25 cellular contexts compared by ENCODE assay signal in genomic region chr14:64407329-64407728, GRCh38. TPM values are rescaled to one million over a fixed set of nuclear protein-coding genes. Genes with fewer than 3 reads are reported as not detected.
DNase-seq lines count a peak whose midpoint lies in the region; ATAC-seq and TF ChIP-seq lines count a peak whose summit lies in the region.
"Had no signal": no experiment of that assay in that cellular context is flagged by ENCODE, and none has a peak within 500 bp of the region (broad histone marks: within the 10 kb centered on the region; RNA-seq: fewer than 3 reads in every experiment).

No MANE protein-coding gene starts in this region.

- H3K4me1 ChIP-seq in PC-3 (ENCODE audit: insufficient read depth, low read length), result no peaks in the 10 kb centered on the region
- H3K4me1 ChIP-seq: psoas muscle, sigmoid colon had no signal

- ATAC-seq in GM18867 (IDR thresholded peaks at IDR 0.05; ENCODE audit: unreplicated experiment), result peak; percentile 40
- peak; percentile 53 for ATAC-seq in GM19463 (IDR thresholded peaks at IDR 0.05; ENCODE audit: unreplicated experiment)
- ATAC-seq in HG03095 (IDR thresholded peaks at IDR 0.05; ENCODE audit: unreplicated experiment), result peak; percentile 40
- no peak for ATAC-seq in PC-3
- ATAC-seq: naive thymus-derived CD4-positive, alpha-beta T cell; psoas muscle; T-helper 17 cell had no signal

- no peaks in the 10 kb centered on the region for H3K9me2 ChIP-seq in PC-3 (replicated peaks; ENCODE audit: low read length)
- H3K9me2 ChIP-seq: SK-N-SH had no signal

- DNase-seq in epithelial cell of esophagus (ENCODE audit: low read depth) (peak; percentile 16), PC-3 (no peak), COR-L47 (lab: John Stamatoyannopoulos, UW) (no peak)
- DNase-seq in activated CD4-positive, CD25-positive, alpha-beta regulatory T cell (lab: John Stamatoyannopoulos, UW), result no peak
- DNase-seq: activated CD4-positive, alpha-beta T cell treated with anti-CD3 and anti-CD28 coated beads for 48 hours; activated CD8-positive, alpha-beta memory T cell treated with anti-CD3 and anti-CD28 coated beads for 24 hours; activated naive CD4-positive, alpha-beta T cell treated with Interleukin-2 at 50 U/mL for 16 hours; activated T-cell treated with anti-CD3 and anti-CD28 coated beads, Interleukin-2, amount 50 U/mL, for 24 hours; glutamatergic neuron; HCEC 1CT; IMR-90; kidney; midbrain; naive thymus-derived CD4-positive, alpha-beta T cell; NCI-H446 treated with DMSO at 0.1 percent for 48 hours; occipital lobe; psoas muscle; sigmoid colon; SK-N-SH; stimulated activated CD4-positive, alpha-beta T cell treated with anti-CD3 and anti-CD28 coated beads, Interleukin-4, amount 100 ng/mL, for 4 hours; stimulated activated naive B cell treated with anti-CD40 and anti-IgM and Interleukin-4, amounts not matched to agents 10 μg/mL and 1 μg/mL and 100 μg/mL, for 72 hours; T-helper 17 cell had no signal

- no peaks in the 10 kb centered on the region for H3K9me3 ChIP-seq in PC-3 (ENCODE audit: low read length)
- H3K9me3 ChIP-seq: psoas muscle, sigmoid colon, SK-N-SH had no signal

- H3K36me3 ChIP-seq in PC-3 (ENCODE audit: low read depth, low read length), result peaks cover 41% of the 10 kb centered on the region

- no peaks in the 10 kb centered on the region for H3F3A ChIP-seq in PC-3 (ENCODE audit: low read length, unreplicated experiment)

- no peak overlapping the region for H2AFZ ChIP-seq in PC-3 (ENCODE audit: low read length)

- intact Hi-C loops in PC-3 (cut with micrococcal nuclease), result no loop called here

- peaks cover 44% of the 10 kb centered on the region for H3K79me2 ChIP-seq in PC-3 (ENCODE audit: low read length)

- no peak overlapping the region for H3K27ac ChIP-seq in PC-3 (ENCODE audit: low read length)
- H3K27ac ChIP-seq: psoas muscle, sigmoid colon had no signal

- no peaks in the 10 kb centered on the region for H3K27me3 ChIP-seq in PC-3 (ENCODE audit: low read length)
- H3K27me3 ChIP-seq: sigmoid colon had no signal

- CTCF ChIA-PET in PC-3 (lab: Charles Lee), result no interaction called here

- POLR2A ChIA-PET in PC-3 (lab: Charles Lee; ENCODE audit: unreplicated experiment), result no interaction called here

- TF ChIP-seq CTCF in epithelial cell of esophagus (IDR thresholded peaks at IDR 0.05; ENCODE audit: insufficient read depth, low read depth, low read length, missing control alignments) (no peak), PC-3 (conservative IDR thresholded peaks at IDR 0.05; ENCODE audit: low read depth, low read length) (no peak)

- no peaks in the 10 kb centered on the region for H4K20me1 ChIP-seq in PC-3 (ENCODE audit: low read length)

- no peak overlapping the region for H3K4me2 ChIP-seq in PC-3 (ENCODE audit: low read length)
- H3K4me2 ChIP-seq: SK-N-SH had no signal

- BruUV-seq in PC-3 (replicated peaks; lab: Mats Ljungman, UMichigan), result no TSS peak

- no peak overlapping the region for H3K9ac ChIP-seq in PC-3 (ENCODE audit: low read length)
- H3K9ac ChIP-seq: SK-N-SH had no signal

- H3K4me3 ChIP-seq in epithelial cell of esophagus (ENCODE audit: low read length) (no peak overlapping the region), PC-3 (ENCODE audit: low read length) (no peak overlapping the region)
- H3K4me3 ChIP-seq: psoas muscle, sigmoid colon had no signal

RNA-seq across cellular contexts. Expression of gene MTHFD1, which starts 19.2 kb away (rescaled TPM):
- total RNA-seq in PC-3 (2014; rRNA removed), result 89.3 and 103 TPM in 2 replicates

RNA-seq across cellular contexts. Expression of gene AKAP5, which starts 58.0 kb away (rescaled TPM):
- total RNA-seq in PC-3 (2014; rRNA removed), result 0.58 and 0.86 TPM in 2 replicates
